Comparison of ENCODE assay signal across 2 cellular contexts in genomic region chr17:75755205-75755901, GRCh38.
TF ChIP-seq lines count a peak whose summit lies in the region.

No MANE protein-coding gene starts in this region.

TF ChIP-seq in IMR-90, 13 proteins besides CTCF, POLR2A, EP300 and RAD21 (continued from another document):
- no peak for TF ChIP-seq CEBPB (IDR thresholded peaks at IDR 0.05; ENCODE audit: low read depth, low read length)
- no peak for TF ChIP-seq MAFK (IDR thresholded peaks at IDR 0.05; ENCODE audit: low read depth, low read length)
- TF ChIP-seq, protein P1, sequence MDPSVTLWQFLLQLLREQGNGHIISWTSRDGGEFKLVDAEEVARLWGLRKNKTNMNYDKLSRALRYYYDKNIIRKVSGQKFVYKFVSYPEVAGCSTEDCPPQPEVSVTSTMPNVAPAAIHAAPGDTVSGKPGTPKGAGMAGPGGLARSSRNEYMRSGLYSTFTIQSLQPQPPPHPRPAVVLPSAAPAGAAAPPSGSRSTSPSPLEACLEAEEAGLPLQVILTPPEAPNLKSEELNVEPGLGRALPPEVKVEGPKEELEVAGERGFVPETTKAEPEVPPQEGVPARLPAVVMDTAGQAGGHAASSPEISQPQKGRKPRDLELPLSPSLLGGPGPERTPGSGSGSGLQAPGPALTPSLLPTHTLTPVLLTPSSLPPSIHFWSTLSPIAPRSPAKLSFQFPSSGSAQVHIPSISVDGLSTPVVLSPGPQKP (IDR thresholded peaks at IDR 0.05; ENCODE audit: borderline replicate concordance, low read depth, low read length), result no peak
- TF ChIP-seq NFE2L2 (IDR thresholded peaks at IDR 0.05; ENCODE audit: low read depth, low read length), result no peak
- TF ChIP-seq BHLHE40 (IDR thresholded peaks at IDR 0.05; ENCODE audit: low read depth, low read length), result no peak
- TF ChIP-seq MXI1 (IDR thresholded peaks at IDR 0.05; ENCODE audit: borderline replicate concordance, low read depth, low read length), result no peak
- TF ChIP-seq MAZ (IDR thresholded peaks at IDR 0.05; ENCODE audit: borderline replicate concordance, low read depth, low read length), result no peak
- TF ChIP-seq SMC3 (IDR thresholded peaks at IDR 0.05; ENCODE audit: low read depth, low read length), result no peak
- TF ChIP-seq RFX5 (IDR thresholded peaks at IDR 0.05; ENCODE audit: low read depth, low read length), result no peak

TF ChIP-seq in WTC11, 78 proteins besides CTCF, POLR2A, EP300 and RAD21 (continued from another document):
- TF ChIP-seq, protein P2, sequence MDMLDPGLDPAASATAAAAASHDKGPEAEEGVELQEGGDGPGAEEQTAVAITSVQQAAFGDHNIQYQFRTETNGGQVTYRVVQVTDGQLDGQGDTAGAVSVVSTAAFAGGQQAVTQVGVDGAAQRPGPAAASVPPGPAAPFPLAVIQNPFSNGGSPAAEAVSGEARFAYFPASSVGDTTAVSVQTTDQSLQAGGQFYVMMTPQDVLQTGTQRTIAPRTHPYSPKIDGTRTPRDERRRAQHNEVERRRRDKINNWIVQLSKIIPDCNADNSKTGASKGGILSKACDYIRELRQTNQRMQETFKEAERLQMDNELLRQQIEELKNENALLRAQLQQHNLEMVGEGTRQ (CRISPR knock-in tag; IDR thresholded peaks at IDR 0.05), result no peak
- TF ChIP-seq FOXJ3 (CRISPR knock-in tag; IDR thresholded peaks at IDR 0.05; ENCODE audit: borderline replicate concordance), result no peak
- no peak for TF ChIP-seq SOX15 (CRISPR knock-in tag; IDR thresholded peaks at IDR 0.05)
- no peak for TF ChIP-seq MYBL2 (CRISPR knock-in tag; IDR thresholded peaks at IDR 0.05)
- TF ChIP-seq ELF4 (CRISPR knock-in tag; IDR thresholded peaks at IDR 0.05; ENCODE audit: low read depth), result no peak
- TF ChIP-seq, protein P3, sequence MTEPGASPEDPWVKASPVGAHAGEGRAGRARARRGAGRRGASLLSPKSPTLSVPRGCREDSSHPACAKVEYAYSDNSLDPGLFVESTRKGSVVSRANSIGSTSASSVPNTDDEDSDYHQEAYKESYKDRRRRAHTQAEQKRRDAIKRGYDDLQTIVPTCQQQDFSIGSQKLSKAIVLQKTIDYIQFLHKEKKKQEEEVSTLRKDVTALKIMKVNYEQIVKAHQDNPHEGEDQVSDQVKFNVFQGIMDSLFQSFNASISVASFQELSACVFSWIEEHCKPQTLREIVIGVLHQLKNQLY (CRISPR knock-in tag; IDR thresholded peaks at IDR 0.05), result no peak
- TF ChIP-seq, protein P4, sequence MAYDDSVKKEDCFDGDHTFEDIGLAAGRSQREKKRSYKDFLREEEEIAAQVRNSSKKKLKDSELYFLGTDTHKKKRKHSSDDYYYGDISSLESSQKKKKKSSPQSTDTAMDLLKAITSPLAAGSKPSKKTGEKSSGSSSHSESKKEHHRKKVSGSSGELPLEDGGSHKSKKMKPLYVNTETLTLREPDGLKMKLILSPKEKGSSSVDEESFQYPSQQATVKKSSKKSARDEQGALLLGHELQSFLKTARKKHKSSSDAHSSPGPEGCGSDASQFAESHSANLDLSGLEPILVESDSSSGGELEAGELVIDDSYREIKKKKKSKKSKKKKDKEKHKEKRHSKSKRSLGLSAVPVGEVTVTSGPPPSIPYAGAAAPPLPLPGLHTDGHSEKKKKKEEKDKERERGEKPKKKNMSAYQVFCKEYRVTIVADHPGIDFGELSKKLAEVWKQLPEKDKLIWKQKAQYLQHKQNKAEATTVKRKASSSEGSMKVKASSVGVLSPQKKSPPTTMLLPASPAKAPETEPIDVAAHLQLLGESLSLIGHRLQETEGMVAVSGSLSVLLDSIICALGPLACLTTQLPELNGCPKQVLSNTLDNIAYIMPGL (CRISPR knock-in tag; IDR thresholded peaks at IDR 0.05), result no peak
- TF ChIP-seq ESRRA (CRISPR knock-in tag; IDR thresholded peaks at IDR 0.05; ENCODE audit: borderline replicate concordance), result no peak
- TF ChIP-seq ZNF317 (CRISPR knock-in tag; IDR thresholded peaks at IDR 0.05; ENCODE audit: borderline replicate concordance, low read depth), result no peak
- TF ChIP-seq ATF1 (CRISPR knock-in tag; IDR thresholded peaks at IDR 0.05), result no peak
- TF ChIP-seq ZNF232 (CRISPR knock-in tag; IDR thresholded peaks at IDR 0.05), result no peak
- TF ChIP-seq, protein P5, sequence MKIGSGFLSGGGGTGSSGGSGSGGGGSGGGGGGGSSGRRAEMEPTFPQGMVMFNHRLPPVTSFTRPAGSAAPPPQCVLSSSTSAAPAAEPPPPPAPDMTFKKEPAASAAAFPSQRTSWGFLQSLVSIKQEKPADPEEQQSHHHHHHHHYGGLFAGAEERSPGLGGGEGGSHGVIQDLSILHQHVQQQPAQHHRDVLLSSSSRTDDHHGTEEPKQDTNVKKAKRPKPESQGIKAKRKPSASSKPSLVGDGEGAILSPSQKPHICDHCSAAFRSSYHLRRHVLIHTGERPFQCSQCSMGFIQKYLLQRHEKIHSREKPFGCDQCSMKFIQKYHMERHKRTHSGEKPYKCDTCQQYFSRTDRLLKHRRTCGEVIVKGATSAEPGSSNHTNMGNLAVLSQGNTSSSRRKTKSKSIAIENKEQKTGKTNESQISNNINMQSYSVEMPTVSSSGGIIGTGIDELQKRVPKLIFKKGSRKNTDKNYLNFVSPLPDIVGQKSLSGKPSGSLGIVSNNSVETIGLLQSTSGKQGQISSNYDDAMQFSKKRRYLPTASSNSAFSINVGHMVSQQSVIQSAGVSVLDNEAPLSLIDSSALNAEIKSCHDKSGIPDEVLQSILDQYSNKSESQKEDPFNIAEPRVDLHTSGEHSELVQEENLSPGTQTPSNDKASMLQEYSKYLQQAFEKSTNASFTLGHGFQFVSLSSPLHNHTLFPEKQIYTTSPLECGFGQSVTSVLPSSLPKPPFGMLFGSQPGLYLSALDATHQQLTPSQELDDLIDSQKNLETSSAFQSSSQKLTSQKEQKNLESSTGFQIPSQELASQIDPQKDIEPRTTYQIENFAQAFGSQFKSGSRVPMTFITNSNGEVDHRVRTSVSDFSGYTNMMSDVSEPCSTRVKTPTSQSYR (CRISPR knock-in tag; IDR thresholded peaks at IDR 0.05), result no peak
- no peak for TF ChIP-seq TEAD1 (CRISPR knock-in tag; IDR thresholded peaks at IDR 0.05)
